Comparison of ENCODE assay signal across 30 cellular contexts in genomic region chr1:220283616-220284015, GRCh38.
"Had no signal": no experiment of that assay in that cellular context is flagged by ENCODE, and none has a peak within 500 bp of the region (broad histone marks: within the 10 kb centered on the region; RNA-seq: fewer than 3 reads in every experiment).

No MANE protein-coding gene starts in this region.

- H3K27me3 Mint-ChIP-seq: activated T-cell treated with anti-CD3 and anti-CD28 coated beads, Interleukin-2, amount 50 U/mL, for 24 hours; activated T-helper 17 cell treated with anti-CD3 and anti-CD28 coated beads, Interleukin-2, amount 50 U/mL, for 72 hours; central memory CD8-positive, alpha-beta T cell; dendritic cell treated with granulocyte-macrophage colony-stimulating factor and Interleukin-4, amounts not matched to agents 40 ng/mL and 50 ng/mL, for 4 days; T-helper 17 cell had no signal

- H3K36me3 ChIP-seq: brain microvascular endothelial cell had no signal

- H3K9me3 Mint-ChIP-seq: activated CD4-positive, alpha-beta memory T cell treated with anti-CD3 and anti-CD28 coated beads, Interleukin-2, amount 10 ng/mL, durations not matched to agents 7 days and 5 days; activated CD4-positive, alpha-beta T cell treated with anti-CD3 and anti-CD28 coated beads, Interleukin-2, amount 10 ng/mL, durations not matched to agents 7 days and 5 days; activated T-cell treated with anti-CD3 and anti-CD28 coated beads, Interleukin-2, amount 50 U/mL, for 24 hours; activated T-helper 17 cell treated with anti-CD3 and anti-CD28 coated beads, Interleukin-2, amount 50 U/mL, for 72 hours; central memory CD8-positive, alpha-beta T cell; dendritic cell treated with granulocyte-macrophage colony-stimulating factor and Interleukin-4, amounts not matched to agents 40 ng/mL and 50 ng/mL, for 4 days; endodermal cell; T-helper 2 cell treated with Interferon-gamma antibody and Interleukin-4, amounts not matched to agents 5 μg/mL and 100 μg/mL, for 36 hours had no signal

- H3K4me3 ChIP-seq: coronary artery, dorsolateral prefrontal cortex had no signal

- ATAC-seq: activated T-helper 17 cell treated with anti-CD3 and anti-CD28 coated beads, Interleukin-2, amount 50 U/mL, for 72 hours; esophagus mucosa; T-helper 17 cell had no signal

- H3K4me1 Mint-ChIP-seq: activated CD4-positive, alpha-beta memory T cell treated with anti-CD3 and anti-CD28 coated beads, Interleukin-2, amount 10 ng/mL, durations not matched to agents 7 days and 5 days; activated CD4-positive, alpha-beta T cell treated with anti-CD3 and anti-CD28 coated beads, Interleukin-2, amount 10 ng/mL, durations not matched to agents 7 days and 5 days; activated T-helper 17 cell treated with anti-CD3 and anti-CD28 coated beads, Interleukin-2, amount 50 U/mL, for 72 hours; central memory CD8-positive, alpha-beta T cell; endodermal cell; T-helper 17 cell had no signal

- H3K27ac Mint-ChIP-seq: activated CD4-positive, alpha-beta memory T cell treated with anti-CD3 and anti-CD28 coated beads, Interleukin-2, amount 10 ng/mL, durations not matched to agents 7 days and 5 days; activated CD4-positive, alpha-beta T cell treated with anti-CD3 and anti-CD28 coated beads, Interleukin-2, amount 10 ng/mL, durations not matched to agents 7 days and 5 days; activated naive CD8-positive, alpha-beta T cell; activated T-cell treated with anti-CD3 and anti-CD28 coated beads, Interleukin-2, amount 50 U/mL, for 24 hours; activated T-helper 17 cell treated with anti-CD3 and anti-CD28 coated beads, Interleukin-2, amount 50 U/mL, for 72 hours; dendritic cell treated with granulocyte-macrophage colony-stimulating factor and Interleukin-4, amounts not matched to agents 40 ng/mL and 50 ng/mL, for 4 days; endodermal cell; T-helper 17 cell; T-helper 2 cell treated with Interferon-gamma antibody and Interleukin-4, amounts not matched to agents 5 μg/mL and 100 μg/mL, for 36 hours had no signal

- DNase-seq: activated CD4-positive, alpha-beta memory T cell treated with anti-CD3 and anti-CD28 coated beads, Interleukin-2, amount 10 ng/mL, durations not matched to agents 7 days and 5 days; activated CD4-positive, alpha-beta T cell treated with anti-CD3 and anti-CD28 coated beads for 1 hour; activated CD4-positive, alpha-beta T cell treated with anti-CD3 and anti-CD28 coated beads for 4 hours; activated CD4-positive, alpha-beta T cell treated with anti-CD3 and anti-CD28 coated beads, Interleukin-2, amount 10 ng/mL, durations not matched to agents 7 days and 5 days; activated CD4-positive, alpha-beta T cell treated with anti-CD3 and anti-CD28 coated beads, Interleukin-2, amount 50 U/mL, for 4 hours; activated CD8-positive, alpha-beta memory T cell treated with anti-CD3 and anti-CD28 coated beads, Interleukin-2, amount 50 U/mL, for 48 hours; activated effector memory CD4-positive, alpha-beta T cell treated with Interleukin-2 at 50 U/mL for 16 hours; activated gamma-delta T cell treated with Interleukin-2 at 50 U/mL for 16 hours; activated naive CD4-positive, alpha-beta T cell treated with anti-CD3 and anti-CD28 coated beads, Interleukin-2, amount 50 U/mL, for 16 hours; activated naive CD4-positive, alpha-beta T cell treated with Interleukin-2 at 50 U/mL for 16 hours; activated T-cell treated with anti-CD3 and anti-CD28 coated beads for 4 hours; activated T-cell treated with anti-CD3 and anti-CD28 coated beads, Interleukin-2, amount 50 U/mL, for 24 hours; amniotic stem cell; anterior cingulate cortex; brain microvascular endothelial cell; dorsolateral prefrontal cortex; effector memory CD4-positive, alpha-beta T cell; endodermal cell; head of caudate nucleus; T-helper 17 cell; T1000 had no signal

- H3K27ac ChIP-seq: brain microvascular endothelial cell, coronary artery, dorsolateral prefrontal cortex had no signal

- FAIRE-seq: astrocyte, bronchial epithelial cell had no signal

- H3K36me3 Mint-ChIP-seq: activated naive CD8-positive, alpha-beta T cell had no signal

- H3K4me3 Mint-ChIP-seq: activated CD4-positive, alpha-beta memory T cell treated with anti-CD3 and anti-CD28 coated beads, Interleukin-2, amount 10 ng/mL, durations not matched to agents 7 days and 5 days; activated CD4-positive, alpha-beta T cell treated with anti-CD3 and anti-CD28 coated beads, Interleukin-2, amount 10 ng/mL, durations not matched to agents 7 days and 5 days; activated naive CD8-positive, alpha-beta T cell; activated T-cell treated with anti-CD3 and anti-CD28 coated beads, Interleukin-2, amount 50 U/mL, for 24 hours; activated T-helper 17 cell treated with anti-CD3 and anti-CD28 coated beads, Interleukin-2, amount 50 U/mL, for 72 hours; central memory CD8-positive, alpha-beta T cell; dendritic cell treated with granulocyte-macrophage colony-stimulating factor and Interleukin-4, amounts not matched to agents 40 ng/mL and 50 ng/mL, for 4 days; endodermal cell; T-helper 17 cell; T-helper 2 cell treated with Interferon-gamma antibody and Interleukin-4, amounts not matched to agents 5 μg/mL and 100 μg/mL, for 36 hours had no signal
